Comparison of ENCODE assay signal across 7 cellular contexts in genomic region chr2:16477648-16478047, GRCh38.
"Had no signal": no experiment of that assay in that cellular context is flagged by ENCODE, and none has a peak within 500 bp of the region (broad histone marks: within the 10 kb centered on the region; RNA-seq: fewer than 3 reads in every experiment).

No MANE protein-coding gene starts in this region.

- DNase-seq: IMR-90, KBM-7 had no signal

- H3K4me3 Mint-ChIP-seq: IgD-negative memory B cell had no signal

- FAIRE-seq: HepG2, HTR-8/SVneo had no signal

- H3K27ac ChIP-seq: HL-60, KMS-11 had no signal

- H3K4me2 ChIP-seq: KMS-11 had no signal

- ATAC-seq: HepG2 had no signal

- H3K9ac ChIP-seq: KMS-11 had no signal

- H3K4me1 Mint-ChIP-seq: IgD-negative memory B cell had no signal

- H3K27ac Mint-ChIP-seq: IgD-negative memory B cell had no signal

- H3K9me3 Mint-ChIP-seq: IgD-negative memory B cell had no signal
